ENCODE assay signal across 7 cellular contexts in the genomic region with DNA sequence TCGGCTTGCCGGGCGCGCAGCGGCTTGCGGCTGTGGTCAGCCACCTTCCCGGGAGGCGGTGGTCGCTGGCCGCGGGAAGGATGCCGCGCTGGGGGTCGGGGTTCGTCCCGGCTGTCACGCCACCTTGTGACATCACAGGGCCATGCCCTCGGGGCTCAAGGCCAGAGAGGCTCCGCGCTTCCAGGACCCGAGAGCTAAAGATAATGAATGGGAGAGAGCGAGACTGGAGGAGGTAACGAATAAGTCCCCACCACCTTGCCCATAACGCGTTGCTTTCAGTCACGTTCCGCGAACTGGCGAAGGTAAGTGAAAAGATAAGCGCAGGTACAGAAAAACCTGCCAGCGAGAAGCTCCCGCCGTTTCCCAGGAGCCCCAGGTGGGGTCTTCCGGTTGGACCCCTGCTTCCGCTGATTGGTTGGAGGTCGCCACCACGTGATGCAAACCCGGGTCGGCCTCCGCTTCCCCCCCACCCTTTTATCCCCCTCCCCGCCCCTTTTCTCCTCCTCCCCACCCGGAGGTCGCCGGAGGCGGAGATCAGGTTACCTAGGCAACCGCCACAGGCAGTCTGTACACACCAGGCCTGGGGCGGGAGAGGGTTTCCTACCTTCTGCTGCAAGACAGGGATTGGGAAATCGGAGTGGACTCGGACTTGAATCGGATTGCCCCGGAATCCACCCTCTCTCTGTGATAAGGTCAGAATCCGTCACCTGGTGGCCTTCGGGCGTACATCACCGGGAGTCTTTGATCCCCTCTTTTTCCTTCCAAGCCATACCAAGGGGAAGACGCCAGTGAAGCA. TPM values are rescaled to one million over a fixed set of nuclear protein-coding genes. Genes with fewer than 3 reads are reported as not detected.
DNase-seq lines count a peak whose midpoint lies in the region; ATAC-seq, FAIRE-seq and TF ChIP-seq lines count a peak whose summit lies in the region.

TSS of gene LRRC9 (plus strand) at position 563 of the 796 bp plus-strand sequence.

- ATAC-seq in GM19043 (IDR thresholded peaks at IDR 0.05; ENCODE audit: low read depth, unreplicated experiment) (peak; percentile 13), HG02970 (IDR thresholded peaks at IDR 0.05; ENCODE audit: low FRiP score, unreplicated experiment) (no peak)

- H3K27ac ChIP-seq in cardiac muscle cell = no peak within 1 kb of the TSS

- no peaks in the 10 kb centered on the region for H3K36me3 ChIP-seq in cardiac muscle cell

- peak within 1 kb of the TSS; percentile 56 for H3K4me3 ChIP-seq in cardiac muscle cell

- no peak for FAIRE-seq in H54 (lab: Jason Lieb, UNC)

- H3K36me3 Mint-ChIP-seq in activated T-helper 2 cell treated with anti-CD3 and anti-CD28 coated beads, Interferon-gamma antibody, Interleukin-2, Interleukin-4, amounts not matched to agents 10 μg/mL and 5 μg/mL and 100 μg/mL, durations not matched to agents 14 hours and 24 hours and 36 hours (ENCODE audit: low read depth) = no peaks in the 10 kb centered on the region

- H3K27me3 ChIP-seq in cardiac muscle cell = no peaks in the 10 kb centered on the region

- H3K27me3 Mint-ChIP-seq in activated T-helper 2 cell treated with anti-CD3 and anti-CD28 coated beads, Interferon-gamma antibody, Interleukin-2, Interleukin-4, amounts not matched to agents 10 μg/mL and 5 μg/mL and 100 μg/mL, durations not matched to agents 14 hours and 24 hours and 36 hours (ENCODE audit: low read depth) = peaks cover 39% of the 10 kb centered on the region

- H3K4me3 Mint-ChIP-seq in activated T-helper 2 cell treated with anti-CD3 and anti-CD28 coated beads, Interferon-gamma antibody, Interleukin-2, Interleukin-4, amounts not matched to agents 10 μg/mL and 5 μg/mL and 100 μg/mL, durations not matched to agents 14 hours and 24 hours and 36 hours (ENCODE audit: low read depth) = peak within 1 kb of the TSS; percentile 42

- DNase-seq in NCI-H1930 (lab: John Stamatoyannopoulos, UW) (peak; percentile 83 to 88), cardiac muscle cell (ENCODE audit: low read depth in 1 of 2, low spot score in 1 of 2) (peak; percentile 47 to 90), nucleus accumbens (lab: John Stamatoyannopoulos, UW) (peak in 51 of 56 donors; percentile 6 to 85 (median 49)), H54 (ENCODE audit: insufficient read length, low spot score) (no peak)
- DNase-seq in activated T-helper 2 cell treated with anti-CD3 and anti-CD28 coated beads, Interferon-gamma antibody, Interleukin-2, Interleukin-4, amounts not matched to agents 10 μg/mL and 5 μg/mL and 100 μg/mL, durations not matched to agents 14 hours and 24 hours and 36 hours (ENCODE audit: low spot score) = no peak

- no peaks in the 10 kb centered on the region for H3K9me3 ChIP-seq in cardiac muscle cell (ENCODE audit: low read depth)

- H3K9me3 Mint-ChIP-seq in activated T-helper 2 cell treated with anti-CD3 and anti-CD28 coated beads, Interferon-gamma antibody, Interleukin-2, Interleukin-4, amounts not matched to agents 10 μg/mL and 5 μg/mL and 100 μg/mL, durations not matched to agents 14 hours and 24 hours and 36 hours = no peaks in the 10 kb centered on the region

- TF ChIP-seq CTCF in cardiac muscle cell (IDR thresholded peaks at IDR 0.05; ENCODE audit: low read depth, low read length) = no peak

- H3K4me1 Mint-ChIP-seq in activated T-helper 2 cell treated with anti-CD3 and anti-CD28 coated beads, Interferon-gamma antibody, Interleukin-2, Interleukin-4, amounts not matched to agents 10 μg/mL and 5 μg/mL and 100 μg/mL, durations not matched to agents 14 hours and 24 hours and 36 hours (ENCODE audit: low read depth) = peaks cover 3% of the 10 kb centered on the region

- no peak for TF ChIP-seq POLR2A in H54 (IDR thresholded peaks at IDR 0.05; ENCODE audit: low read depth, low read length)

- intact Hi-C loops in activated T-helper 2 cell treated with anti-CD3 and anti-CD28 coated beads, Interferon-gamma antibody, Interleukin-2, Interleukin-4, amounts not matched to agents 10 μg/mL and 5 μg/mL and 100 μg/mL, durations not matched to agents 14 hours and 24 hours and 36 hours (cut with micrococcal nuclease) = no loop called here

- no peak within 1 kb of the TSS for H3K27ac Mint-ChIP-seq in activated T-helper 2 cell treated with anti-CD3 and anti-CD28 coated beads, Interferon-gamma antibody, Interleukin-2, Interleukin-4, amounts not matched to agents 10 μg/mL and 5 μg/mL and 100 μg/mL, durations not matched to agents 14 hours and 24 hours and 36 hours

- no peaks in the 10 kb centered on the region for H3K4me1 ChIP-seq in cardiac muscle cell (ENCODE audit: low read depth)

RNA-seq across cellular contexts. Expression of gene LRRC9, which starts in this region (rescaled TPM):
- not detected in 2 replicates for total RNA-seq in activated T-helper 2 cell treated with anti-CD3 and anti-CD28 coated beads, Interferon-gamma antibody, Interleukin-2, Interleukin-4, amounts not matched to agents 10 μg/mL and 5 μg/mL and 100 μg/mL, durations not matched to agents 14 hours and 24 hours and 36 hours
- total RNA-seq in cardiac muscle cell = 0.24 and 2.6 TPM in 2 replicates
- 0.80 and 1.2 TPM in 2 replicates for polyA plus RNA-seq in cardiac muscle cell

Comparison
In these comparisons a context has a peak if more than half of its experiments do, and no peak if none do; other contexts are left out.
1. DNase-seq: peak in NCI-H1930 (2 of 2), cardiac muscle cell (2 of 2) and nucleus accumbens (51 of 56); none in activated T-helper 2 cell treated with anti-CD3 and anti-CD28 coated beads, Interferon-gamma antibody, Interleukin-2, Interleukin-4, amounts not matched to agents 10 μg/mL and 5 μg/mL and 100 μg/mL, durations not matched to agents 14 hours and 24 hours and 36 hours (single experiment) and H54 (single experiment).